17 cellular contexts compared by ENCODE assay signal in the genomic region with DNA sequence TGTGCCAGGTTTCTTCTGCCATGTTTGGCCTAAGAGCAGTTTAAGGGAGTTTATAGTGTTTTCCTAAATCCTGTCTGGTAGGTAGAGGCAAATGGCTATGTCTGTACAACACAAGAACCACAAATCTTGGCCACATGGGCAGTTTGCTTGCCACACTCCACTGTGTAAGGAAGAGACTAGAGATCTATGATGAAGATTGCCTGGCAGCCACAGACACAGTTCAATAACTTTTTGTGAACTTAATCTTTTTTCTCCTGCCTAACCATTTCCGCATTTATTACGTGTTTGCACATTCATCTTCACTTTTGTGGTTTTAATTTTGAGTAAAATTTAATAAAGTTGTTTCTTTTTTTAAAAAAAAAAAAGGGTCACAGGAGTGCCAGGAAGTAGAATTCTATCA. TPM values are rescaled to one million over a fixed set of nuclear protein-coding genes. Genes with fewer than 3 reads are reported as not detected.
DNase-seq lines count a peak whose midpoint lies in the region; ATAC-seq and TF ChIP-seq lines count a peak whose summit lies in the region.
"Had no signal": no experiment of that assay in that cellular context is flagged by ENCODE, and none has a peak within 500 bp of the region (broad histone marks: within the 10 kb centered on the region; RNA-seq: fewer than 3 reads in every experiment).

No MANE protein-coding gene starts in this region.

- no peaks in the 10 kb centered on the region for H3K9me3 Mint-ChIP-seq in CD4-positive, alpha-beta memory T cell
- no peaks in the 10 kb centered on the region for H3K9me3 Mint-ChIP-seq in activated CD4-positive, alpha-beta memory T cell treated with anti-CD3 and anti-CD28 coated beads, Interleukin-2, amount 10 ng/mL, durations not matched to agents 7 days and 5 days
- no peaks in the 10 kb centered on the region for H3K9me3 Mint-ChIP-seq in natural killer cell treated with Interleukin-12 subunit alpha and Interleukin-12 subunit beta and Interleukin-15 and Interleukin-18, amount 100 ng/mL, for 72 hours
- no peaks in the 10 kb centered on the region for H3K9me3 Mint-ChIP-seq in CD14-positive monocyte
- H3K9me3 Mint-ChIP-seq: IgD-negative memory B cell had no signal

- peaks cover 48% of the 10 kb centered on the region for H3K4me1 ChIP-seq in CD4-positive, alpha-beta memory T cell (ENCODE audit: insufficient read depth, low read length)
- peaks cover 0 to 3% of the 10 kb centered on the region in 2 experiments; a peak in 2 of 4 replicates for H3K4me1 ChIP-seq in SK-N-SH (ENCODE audit: control insufficient read depth in 1 of 2, insufficient read depth in 2 of 2, low read depth in 1 of 2, low read length in 1 of 2)

- DNase-seq in CD4-positive, alpha-beta memory T cell: peak in 3 of 5 donors; percentile 5 to 27 (median 9)
- peak; percentile 78 for DNase-seq in Jurkat, Clone E6-1 (ENCODE audit: low read depth, low spot score)
- DNase-seq in activated CD4-positive, alpha-beta memory T cell treated with anti-CD3 and anti-CD28 coated beads, Interleukin-2, amount 10 ng/mL, durations not matched to agents 7 days and 5 days: no peak
- no peak for DNase-seq in natural killer cell treated with Interleukin-12 subunit alpha and Interleukin-12 subunit beta and Interleukin-15 and Interleukin-18, amount 100 ng/mL, for 72 hours (ENCODE audit: low spot score)
- DNase-seq in stimulated activated CD4-positive, alpha-beta T cell treated with anti-CD3 and anti-CD28 coated beads, Interleukin-12 subunit alpha, Interleukin-12 subunit beta, amount 100 ng/mL, for 4 hours: no peak
- DNase-seq in SK-N-SH (no peak), CD14-positive monocyte (ENCODE audit: low spot score) (no peak)
- DNase-seq: C1 segment of cervical spinal cord, NCI-H1436 treated with DMSO at 0.1 percent for 48 hours, NCI-H2081, NCI-H510A, NCI-H82, PC-9, SJCRH30 had no signal

- peak in 1 of 2 donors; percentile 33 for ATAC-seq in natural killer cell treated with Interleukin-12 subunit alpha and Interleukin-12 subunit beta and Interleukin-15 and Interleukin-18, amount 100 ng/mL, for 72 hours

- H3K9me3 ChIP-seq in CD4-positive, alpha-beta memory T cell (ENCODE audit: control insufficient read depth in 1 of 2, low read length in 2 of 2): no peaks in the 10 kb centered on the region
- no peaks in the 10 kb centered on the region for H3K9me3 ChIP-seq in SK-N-SH
- H3K9me3 ChIP-seq: HAP-1, SJCRH30 had no signal

- no peak overlapping the region for H2AFZ ChIP-seq in SK-N-SH (ENCODE audit: low read depth)
- H2AFZ ChIP-seq: PC-9 had no signal

- no peaks in the 10 kb centered on the region for H3K27me3 Mint-ChIP-seq in CD4-positive, alpha-beta memory T cell
- no peaks in the 10 kb centered on the region for H3K27me3 Mint-ChIP-seq in activated CD4-positive, alpha-beta memory T cell treated with anti-CD3 and anti-CD28 coated beads, Interleukin-2, amount 10 ng/mL, durations not matched to agents 7 days and 5 days
- H3K27me3 Mint-ChIP-seq in natural killer cell treated with Interleukin-12 subunit alpha and Interleukin-12 subunit beta and Interleukin-15 and Interleukin-18, amount 100 ng/mL, for 72 hours: no peaks in the 10 kb centered on the region
- H3K27me3 Mint-ChIP-seq in CD14-positive monocyte (ENCODE audit: low read depth in 3 of 3): no peaks in the 10 kb centered on the region
- H3K27me3 Mint-ChIP-seq: IgD-negative memory B cell had no signal

- intact Hi-C loops in CD4-positive, alpha-beta memory T cell (cut with micrococcal nuclease): no loop called here
- intact Hi-C loops in CD14-positive monocyte (cut with micrococcal nuclease): loop anchor here in 1 of 2 donors (5.0 kb wide), 1 partner anchor 403 kb away; a partner anchor contains a TSS

- H3K4me1 Mint-ChIP-seq in CD4-positive, alpha-beta memory T cell: peaks cover 44 to 79% (median 62%) of the 10 kb centered on the region in 4 donors
- H3K4me1 Mint-ChIP-seq in activated CD4-positive, alpha-beta memory T cell treated with anti-CD3 and anti-CD28 coated beads, Interleukin-2, amount 10 ng/mL, durations not matched to agents 7 days and 5 days: peaks cover 60% of the 10 kb centered on the region
- peaks cover 49 to 66% of the 10 kb centered on the region in 2 donors for H3K4me1 Mint-ChIP-seq in natural killer cell treated with Interleukin-12 subunit alpha and Interleukin-12 subunit beta and Interleukin-15 and Interleukin-18, amount 100 ng/mL, for 72 hours (ENCODE audit: low read depth in 2 of 2)
- H3K4me1 Mint-ChIP-seq in CD14-positive monocyte: peaks cover 31% of the 10 kb centered on the region

- POLR2A ChIA-PET in CD4-positive, alpha-beta memory T cell (lab: Charles Lee; ENCODE audit: partially characterized antibody): interaction anchor here (1.2 kb wide), 1 partner anchor 10 kb away, joined by 3 read pairs; no protein-coding TSS in a partner anchor
- POLR2A ChIA-PET in activated CD4-positive, alpha-beta memory T cell treated with anti-CD3 and anti-CD28 coated beads, Interleukin-2, amount 10 ng/mL, durations not matched to agents 7 days and 5 days (lab: Charles Lee): interaction anchor here (1.1 kb wide), 2 partner anchors 28 to 145 kb away, joined by 3 read pairs; no protein-coding TSS in a partner anchor
- POLR2A ChIA-PET in SK-N-SH (lab: Yijun Ruan, JAX): no interaction called here

- H3K36me3 Mint-ChIP-seq in CD4-positive, alpha-beta memory T cell: peaks cover 14 to 36% of the 10 kb centered on the region in 2 donors
- H3K36me3 Mint-ChIP-seq in activated CD4-positive, alpha-beta memory T cell treated with anti-CD3 and anti-CD28 coated beads, Interleukin-2, amount 10 ng/mL, durations not matched to agents 7 days and 5 days (ENCODE audit: low read depth): peaks cover 20% of the 10 kb centered on the region
- peaks cover 6% of the 10 kb centered on the region for H3K36me3 Mint-ChIP-seq in natural killer cell treated with Interleukin-12 subunit alpha and Interleukin-12 subunit beta and Interleukin-15 and Interleukin-18, amount 100 ng/mL, for 72 hours
- peaks cover 19% of the 10 kb centered on the region in 2 donors for H3K36me3 Mint-ChIP-seq in CD14-positive monocyte

- H3K4me2 ChIP-seq in SK-N-SH: no peak overlapping the region
- H3K4me2 ChIP-seq: PC-9 had no signal

- CTCF ChIA-PET in CD4-positive, alpha-beta memory T cell (lab: Charles Lee; ENCODE audit: partially characterized antibody): interaction anchor here (0.8 to 1.3 kb wide), 2 partner anchors 9 to 28 kb away, joined by 3 to 5 read pairs; no protein-coding TSS in a partner anchor
- CTCF ChIA-PET in activated CD4-positive, alpha-beta memory T cell treated with anti-CD3 and anti-CD28 coated beads, Interleukin-2, amount 10 ng/mL, durations not matched to agents 7 days and 5 days (lab: Charles Lee): interaction anchor here (1.0 kb wide), 1 partner anchor 27 kb away, joined by 3 read pairs; no protein-coding TSS in a partner anchor
- CTCF ChIA-PET in SK-N-SH (lab: Yijun Ruan, JAX): interaction anchor here (0.7 to 1.2 kb wide), 2 partner anchors 28 to 565 kb away, joined by 3 read pairs; no protein-coding TSS in a partner anchor

- no peaks in the 10 kb centered on the region for H3F3A ChIP-seq in SK-N-SH (replicated peaks; ENCODE audit: insufficient read depth)

- no peaks in the 10 kb centered on the region for H3K36me3 ChIP-seq in CD4-positive, alpha-beta memory T cell (ENCODE audit: insufficient read depth, low read length)
- H3K36me3 ChIP-seq in SK-N-SH (replicated peaks in 1 of 2; ENCODE audit: control insufficient read depth in 1 of 2, insufficient read depth in 2 of 2, low read length in 1 of 2): peaks cover 11 to 62% of the 10 kb centered on the region in 2 experiments
- H3K36me3 ChIP-seq: HAP-1 had no signal

- H3K4me3 Mint-ChIP-seq in CD4-positive, alpha-beta memory T cell: peak overlapping the region in 2 of 8 donors; percentile 11 to 40
- no peak overlapping the region for H3K4me3 Mint-ChIP-seq in activated CD4-positive, alpha-beta memory T cell treated with anti-CD3 and anti-CD28 coated beads, Interleukin-2, amount 10 ng/mL, durations not matched to agents 7 days and 5 days
- peak overlapping the region; percentile 19 for H3K4me3 Mint-ChIP-seq in natural killer cell treated with Interleukin-12 subunit alpha and Interleukin-12 subunit beta and Interleukin-15 and Interleukin-18, amount 100 ng/mL, for 72 hours
- H3K4me3 Mint-ChIP-seq in CD14-positive monocyte: no peak overlapping the region

- H3K27ac ChIP-seq in CD4-positive, alpha-beta memory T cell (ENCODE audit: low read depth, low read length): no peak overlapping the region
- H3K27ac ChIP-seq in SK-N-SH (ENCODE audit: low read depth in 2 of 2, low read length in 1 of 2): no peak overlapping the region
- H3K27ac ChIP-seq: HL-60, PC-9, SJCRH30 had no signal

- H3K27ac Mint-ChIP-seq in CD4-positive, alpha-beta memory T cell: peak overlapping the region in 4 of 7 donors; percentile 42 to 78 (median 68)
- peak overlapping the region; percentile 2 for H3K27ac Mint-ChIP-seq in activated CD4-positive, alpha-beta memory T cell treated with anti-CD3 and anti-CD28 coated beads, Interleukin-2, amount 10 ng/mL, durations not matched to agents 7 days and 5 days
- H3K27ac Mint-ChIP-seq in natural killer cell treated with Interleukin-12 subunit alpha and Interleukin-12 subunit beta and Interleukin-15 and Interleukin-18, amount 100 ng/mL, for 72 hours: peak overlapping the region; percentile 28 to 71
- no peak overlapping the region for H3K27ac Mint-ChIP-seq in CD14-positive monocyte

- H3K79me2 ChIP-seq in SK-N-SH (ENCODE audit: insufficient read depth): peaks cover 79% of the 10 kb centered on the region

- no peak overlapping the region for H3K9ac ChIP-seq in SK-N-SH

- no peak for TF ChIP-seq RAD21 in SK-N-SH (IDR thresholded peaks at IDR 0.05; ENCODE audit: low read length)

- TF ChIP-seq EP300 in SK-N-SH (IDR thresholded peaks at IDR 0.05; ENCODE audit: borderline replicate concordance in 1 of 2, low read depth in 1 of 2, low read length in 1 of 2): no peak

- 94% methylated on average over 2 of the region's 2 CpGs for WGBS in SK-N-SH (ENCODE audit: low lambda C conversion rate)

- no peak overlapping the region for H3K4me3 ChIP-seq in CD4-positive, alpha-beta memory T cell (ENCODE audit: low read length in 2 of 2)
- no peak overlapping the region for H3K4me3 ChIP-seq in Jurkat, Clone E6-1 (ENCODE audit: low read length)
- H3K4me3 ChIP-seq in SK-N-SH (ENCODE audit: low read depth in 2 of 2, low read length in 1 of 2): no peak overlapping the region
- H3K4me3 ChIP-seq: HAP-1, PC-9, SJCRH30 had no signal

- TF ChIP-seq CTCF in SK-N-SH (IDR thresholded peaks at IDR 0.05) (no peak), CD14-positive monocyte (IDR thresholded peaks at IDR 0.05) (no peak)

- no peaks in the 10 kb centered on the region for H3K27me3 ChIP-seq in CD4-positive, alpha-beta memory T cell (ENCODE audit: insufficient read depth, low read length)
- H3K27me3 ChIP-seq in SK-N-SH (ENCODE audit: insufficient read depth): no peaks in the 10 kb centered on the region
- H3K27me3 ChIP-seq: SJCRH30 had no signal

- no peaks in the 10 kb centered on the region for H3K9me2 ChIP-seq in SK-N-SH

- H4K20me1 ChIP-seq in SK-N-SH (ENCODE audit: insufficient read depth): peaks cover 12% of the 10 kb centered on the region

RNA-seq across cellular contexts. Expression of a gene that starts 5.8 kb away (rescaled TPM):
- 10 to 100 TPM; 25.4 to 27.4 TPM for total RNA-seq in CD4-positive, alpha-beta memory T cell
- 1 to 10 TPM; 5.5 to 6.6 TPM for polyA plus RNA-seq in CD4-positive, alpha-beta memory T cell
- 11.6 TPM for polyA plus RNA-seq in Jurkat, Clone E6-1 (2012; ENCODE audit: insufficient read depth, insufficient read length)
- 10 to 100 TPM; 23.5 to 25.5 TPM for total RNA-seq in activated CD4-positive, alpha-beta memory T cell treated with anti-CD3 and anti-CD28 coated beads, Interleukin-2, amount 10 ng/mL, durations not matched to agents 7 days and 5 days
- total RNA-seq in natural killer cell treated with Interleukin-12 subunit alpha and Interleukin-12 subunit beta and Interleukin-15 and Interleukin-18, amount 100 ng/mL, for 72 hours: 10 to 100 TPM; 28.5 to 30.1 TPM
- 16.0 and 23.3 TPM in 2 replicates for polyA plus RNA-seq in SK-N-SH (2012; rRNA removed)
- 22.7 and 25.0 TPM in 2 replicates for polyA plus RNA-seq in SK-N-SH (2012; cell fraction: cytosol; rRNA removed)
- polyA plus RNA-seq in SK-N-SH (2012; cell fraction: nucleus; rRNA removed): 5.3 and 14.4 TPM in 2 replicates
- 10 to 100 TPM in 1 of 2 donors, 1 to 10 TPM in 1; 8.6 to 13.1 TPM for polyA plus RNA-seq in CD14-positive monocyte

RNA-seq across cellular contexts. Expression of a gene that starts 5.9 kb away (rescaled TPM):
- total RNA-seq in CD4-positive, alpha-beta memory T cell: 10 to 100 TPM; 39.0 to 45.5 TPM
- polyA plus RNA-seq in CD4-positive, alpha-beta memory T cell: 10 to 100 TPM; 18.2 to 20.6 TPM
- 25.0 TPM for polyA plus RNA-seq in Jurkat, Clone E6-1 (2012; ENCODE audit: insufficient read depth, insufficient read length)
- total RNA-seq in activated CD4-positive, alpha-beta memory T cell treated with anti-CD3 and anti-CD28 coated beads, Interleukin-2, amount 10 ng/mL, durations not matched to agents 7 days and 5 days: 10 to 100 TPM; 27.0 to 28.5 TPM
- 10 to 100 TPM; 18.9 to 34.9 TPM for total RNA-seq in natural killer cell treated with Interleukin-12 subunit alpha and Interleukin-12 subunit beta and Interleukin-15 and Interleukin-18, amount 100 ng/mL, for 72 hours
- polyA plus RNA-seq in SK-N-SH (2012; rRNA removed) (9.0 and 11.9 TPM in 2 replicates), CD14-positive monocyte (10 to 100 TPM; 15.6 to 18.4 TPM)
- polyA plus RNA-seq in SK-N-SH (2012; cell fraction: cytosol; rRNA removed): 12.0 and 12.6 TPM in 2 replicates
- 6.8 and 12.7 TPM in 2 replicates for polyA plus RNA-seq in SK-N-SH (2012; cell fraction: nucleus; rRNA removed)

Comparison
In these comparisons a context has a peak if more than half of its experiments do, and no peak if none do; other contexts are left out.
1. DNase-seq: peak in CD4-positive, alpha-beta memory T cell (3 of 5) and Jurkat, Clone E6-1 (single experiment); none in activated CD4-positive, alpha-beta memory T cell treated with anti-CD3 and anti-CD28 coated beads, Interleukin-2, amount 10 ng/mL, durations not matched to agents 7 days and 5 days (single experiment), natural killer cell treated with Interleukin-12 subunit alpha and Interleukin-12 subunit beta and Interleukin-15 and Interleukin-18, amount 100 ng/mL, for 72 hours (single experiment), stimulated activated CD4-positive, alpha-beta T cell treated with anti-CD3 and anti-CD28 coated beads, Interleukin-12 subunit alpha, Interleukin-12 subunit beta, amount 100 ng/mL, for 4 hours (single experiment), SK-N-SH (single experiment) and CD14-positive monocyte (single experiment).
2. H3K27ac Mint-ChIP-seq: peak in CD4-positive, alpha-beta memory T cell (4 of 7), activated CD4-positive, alpha-beta memory T cell treated with anti-CD3 and anti-CD28 coated beads, Interleukin-2, amount 10 ng/mL, durations not matched to agents 7 days and 5 days (single experiment) and natural killer cell treated with Interleukin-12 subunit alpha and Interleukin-12 subunit beta and Interleukin-15 and Interleukin-18, amount 100 ng/mL, for 72 hours (2 of 2); none in CD14-positive monocyte (0 of 7).